16 cellular contexts compared by ENCODE assay signal in the genomic region with DNA sequence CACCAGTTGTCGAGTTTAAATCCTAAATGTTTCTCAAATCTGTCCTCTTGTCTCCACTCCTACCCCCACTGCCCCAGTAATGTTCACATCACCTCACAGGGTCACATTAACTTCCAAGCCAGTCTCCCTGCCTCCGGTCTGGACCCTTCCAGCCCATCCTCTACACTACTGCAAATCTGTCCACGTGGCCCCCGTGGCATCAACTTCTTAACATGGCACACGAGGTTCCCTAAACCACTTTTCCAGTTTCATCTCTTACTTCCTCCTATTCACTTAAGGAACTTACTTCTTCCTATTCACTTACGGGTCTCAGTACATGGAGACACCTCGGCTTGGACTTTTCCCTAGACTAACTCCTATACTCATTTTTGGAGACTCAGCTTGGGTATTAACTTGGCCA. TPM values are rescaled to one million over a fixed set of nuclear protein-coding genes. Genes with fewer than 3 reads are reported as not detected.
DNase-seq lines count a peak whose midpoint lies in the region; TF ChIP-seq lines count a peak whose summit lies in the region.
"Had no signal": no experiment of that assay in that cellular context is flagged by ENCODE, and none has a peak within 500 bp of the region (broad histone marks: within the 10 kb centered on the region; RNA-seq: fewer than 3 reads in every experiment).

No MANE protein-coding gene starts in this region.

- no peak overlapping the region for H3K4me3 ChIP-seq in tibial artery

- H3K27me3 ChIP-seq in tibial artery = no peaks in the 10 kb centered on the region

- peaks cover 15% of the 10 kb centered on the region for H3K4me1 Mint-ChIP-seq in mesothelial cell of epicardium

- no peaks in the 10 kb centered on the region for H3K9me3 ChIP-seq in tibial artery

- peak overlapping the region; percentile 60 for H3K27ac ChIP-seq in angular gyrus (ENCODE audit: low read depth, low read length)
- H3K27ac ChIP-seq in tibial artery = peak overlapping the region; percentile 84 to 85
- H3K27ac ChIP-seq: 22Rv1, HL-60, WERI-Rb-1 had no signal

- H3K27ac Mint-ChIP-seq in mesothelial cell of epicardium = peak overlapping the region; percentile 97
- H3K27ac Mint-ChIP-seq: activated naive CD8-positive, alpha-beta T cell; stimulated activated naive B cell treated with anti-CD40 and anti-IgM and Interleukin-4, amounts not matched to agents 10 μg/mL and 1 μg/mL and 100 μg/mL, for 72 hours had no signal

- intact Hi-C loops in tibial artery (cut with DNase I; ENCODE audit: low total_unique reads) = loop anchor here (10.0 kb wide), 1 partner anchor 74 kb away; no protein-coding TSS in a partner anchor

- H3K36me3 ChIP-seq in tibial artery = no peaks in the 10 kb centered on the region
- H3K36me3 ChIP-seq: WERI-Rb-1 had no signal

- no peaks in the 10 kb centered on the region for H3K9me3 Mint-ChIP-seq in mesothelial cell of epicardium
- H3K9me3 Mint-ChIP-seq: stimulated activated naive B cell treated with anti-CD40 and anti-IgM and Interleukin-4, amounts not matched to agents 10 μg/mL and 1 μg/mL and 100 μg/mL, for 72 hours had no signal

- H3K4me3 Mint-ChIP-seq in mesothelial cell of epicardium = no peak overlapping the region
- H3K4me3 Mint-ChIP-seq: activated naive CD8-positive, alpha-beta T cell; stimulated activated naive B cell treated with anti-CD40 and anti-IgM and Interleukin-4, amounts not matched to agents 10 μg/mL and 1 μg/mL and 100 μg/mL, for 72 hours had no signal

- no peak for TF ChIP-seq CTCF in mesothelial cell of epicardium (IDR thresholded peaks at IDR 0.05; ENCODE audit: unreplicated experiment)
- no peak for TF ChIP-seq CTCF in tibial artery (IDR thresholded peaks at IDR 0.05)

- DNase-seq in NOMO-1 treated with DMSO at 0.1 percent for 48 hours (lab: John Stamatoyannopoulos, UW; ENCODE audit: unreplicated experiment) = peak; percentile 51
- no peak for DNase-seq in NOMO-1 treated with dmso at 0.1 percent for 144 hours (lab: John Stamatoyannopoulos, UW; ENCODE audit: unreplicated experiment)
- no peak for DNase-seq in mesothelial cell of epicardium (ENCODE audit: low spot score in 2 of 2, unreplicated experiment in 2 of 2)
- DNase-seq in tibial artery = no peak
- no peak for DNase-seq in occipital lobe (lab: John Stamatoyannopoulos, UW)
- no peak for DNase-seq in activated CD4-positive, CD25-positive, alpha-beta regulatory T cell treated with anti-CD3 and anti-CD28 coated beads, Interleukin-2, amount 50 U/mL, for 72 hours
- no peak for DNase-seq in NCI-H524 (lab: John Stamatoyannopoulos, UW)
- DNase-seq: erythroblast; Karpas-422; NCI-H1930; stimulated activated naive B cell treated with anti-CD40 and anti-IgM and Interleukin-4, amounts not matched to agents 10 μg/mL and 1 μg/mL and 100 μg/mL, for 72 hours; WERI-Rb-1 had no signal

- peaks cover 1% of the 10 kb centered on the region for H3K36me3 Mint-ChIP-seq in mesothelial cell of epicardium

- H3K27me3 Mint-ChIP-seq in mesothelial cell of epicardium (ENCODE audit: low read depth) = no peaks in the 10 kb centered on the region
- H3K27me3 Mint-ChIP-seq: activated naive CD8-positive, alpha-beta T cell; stimulated activated naive B cell treated with anti-CD40 and anti-IgM and Interleukin-4, amounts not matched to agents 10 μg/mL and 1 μg/mL and 100 μg/mL, for 72 hours had no signal

- H3K4me1 ChIP-seq in tibial artery = peaks cover 4 to 68% (median 52%) of the 10 kb centered on the region in 4 donors

RNA-seq across cellular contexts. Expression of gene MRPL33, which starts 27.0 kb away (rescaled TPM):
- 48.3 to 54.5 TPM (median 54.4 TPM) in 3 replicates for total RNA-seq in mesothelial cell of epicardium
- total RNA-seq in occipital lobe = 39.1 TPM
